ENCODE assay signal across 18 cellular contexts in genomic region chr1:166084613-166085012, GRCh38.
DNase-seq lines count a peak whose midpoint lies in the region; ATAC-seq lines count a peak whose summit lies in the region.
"Had no signal": no experiment of that assay in that cellular context is flagged by ENCODE, and none has a peak within 500 bp of the region (broad histone marks: within the 10 kb centered on the region; RNA-seq: fewer than 3 reads in every experiment).

No MANE protein-coding gene starts in this region.

- no peaks in the 10 kb centered on the region for H3K36me3 ChIP-seq in neuronal stem cell (replicated peaks in 1 of 2; ENCODE audit: control insufficient read depth in 2 of 2, insufficient read depth in 2 of 2, low read length in 2 of 2)
- H3K36me3 ChIP-seq: BLaER1 had no signal

- H3K23ac ChIP-seq in neuronal stem cell (ENCODE audit: low read depth, low read length, poor library complexity): no peak overlapping the region

- H3K9me3 Mint-ChIP-seq in activated T-helper 17 cell treated with anti-CD3 and anti-CD28 coated beads, Interleukin-2, amount 50 U/mL, for 72 hours: no peaks in the 10 kb centered on the region
- H3K9me3 Mint-ChIP-seq: H9 had no signal

- no peak overlapping the region for H3K27ac ChIP-seq in neuronal stem cell (replicated peaks; ENCODE audit: low read length)
- H3K27ac ChIP-seq: 22Rv1, A549, BLaER1 had no signal

- H3K36me3 Mint-ChIP-seq in activated T-helper 17 cell treated with anti-CD3 and anti-CD28 coated beads, Interleukin-2, amount 50 U/mL, for 72 hours (ENCODE audit: low read depth): no peaks in the 10 kb centered on the region
- H3K36me3 Mint-ChIP-seq: CD14-positive monocyte; CD4-positive, alpha-beta memory T cell had no signal

- H3K4ac ChIP-seq in neuronal stem cell (ENCODE audit: low read length): no peak overlapping the region

- H3K27me3 ChIP-seq in neuronal stem cell (ENCODE audit: control insufficient read depth in 3 of 3, insufficient read depth in 3 of 3, low read depth in 1 of 3, low read length in 3 of 3): no peaks in the 10 kb centered on the region
- H3K27me3 ChIP-seq: BLaER1 had no signal

- peak overlapping the region; percentile 42 for H3K4me3 Mint-ChIP-seq in activated T-helper 17 cell treated with anti-CD3 and anti-CD28 coated beads, Interleukin-2, amount 50 U/mL, for 72 hours
- H3K4me3 Mint-ChIP-seq: CD14-positive monocyte, H9 had no signal

- no peaks in the 10 kb centered on the region for H3K79me1 ChIP-seq in neuronal stem cell (ENCODE audit: low read depth, low read length)

- H2BK15ac ChIP-seq in neuronal stem cell (ENCODE audit: low read length): no peak overlapping the region

- H4K91ac ChIP-seq in neuronal stem cell (ENCODE audit: low read depth, low read length, poor library complexity): peak overlapping the region; percentile 25

- H4K8ac ChIP-seq in neuronal stem cell (ENCODE audit: low read depth, low read length): no peak overlapping the region

- H3K4me2 ChIP-seq in neuronal stem cell (ENCODE audit: insufficient read depth, low read length, poor library complexity, severe bottlenecking): no peak overlapping the region
- H3K4me2 ChIP-seq: A549, BLaER1 had no signal

- H2BK5ac ChIP-seq in neuronal stem cell (ENCODE audit: low read length): no peak overlapping the region

- no peak overlapping the region for H3K4me3 ChIP-seq in neuronal stem cell (ENCODE audit: low read length in 2 of 2)
- H3K4me3 ChIP-seq: A549, BLaER1, GM12878 had no signal

- H3K9ac ChIP-seq in neuronal stem cell (ENCODE audit: low read depth, low read length, poor library complexity): no peak overlapping the region
- H3K9ac ChIP-seq: BLaER1 had no signal

- no peak overlapping the region for H3K14ac ChIP-seq in neuronal stem cell (ENCODE audit: low read length)

- no peak overlapping the region for H2AFZ ChIP-seq in neuronal stem cell (ENCODE audit: low read length)

- ATAC-seq in activated T-helper 17 cell treated with anti-CD3 and anti-CD28 coated beads, Interleukin-2, amount 50 U/mL, for 72 hours (replicated peaks): no peak
- ATAC-seq in GM21360 (IDR thresholded peaks at IDR 0.05; ENCODE audit: unreplicated experiment): no peak
- ATAC-seq: A549, HepG2 had no signal

- no peak overlapping the region for H3K27ac Mint-ChIP-seq in activated T-helper 17 cell treated with anti-CD3 and anti-CD28 coated beads, Interleukin-2, amount 50 U/mL, for 72 hours

- H3K4me1 ChIP-seq in neuronal stem cell (ENCODE audit: control insufficient read depth in 2 of 2, insufficient read depth in 1 of 2, low read depth in 1 of 2, low read length in 2 of 2): peaks cover 0 to 1% of the 10 kb centered on the region in 2 donors
- H3K4me1 ChIP-seq: A549 had no signal

- no CpG with 5 or more reads among the region's 3 CpGs for WGBS in neuronal stem cell (ENCODE audit: extremely low coverage in 2 of 2, insufficient read length in 2 of 2, insufficient replicate concordance in 1 of 2), 2 donors

- H2AK5ac ChIP-seq in neuronal stem cell (ENCODE audit: low read depth, low read length): no peak overlapping the region

- H2BK120ac ChIP-seq in neuronal stem cell (ENCODE audit: low read depth, low read length): no peak overlapping the region

- H3K9me3 ChIP-seq in neuronal stem cell (replicated peaks in 1 of 2; ENCODE audit: control insufficient read depth in 2 of 2, insufficient read depth in 1 of 2, low read depth in 1 of 2, low read length in 2 of 2): no peaks in the 10 kb centered on the region
- H3K9me3 ChIP-seq: A549, BLaER1 had no signal

- peaks cover 17% of the 10 kb centered on the region for H3K4me1 Mint-ChIP-seq in activated T-helper 17 cell treated with anti-CD3 and anti-CD28 coated beads, Interleukin-2, amount 50 U/mL, for 72 hours

- H3K18ac ChIP-seq in neuronal stem cell (ENCODE audit: low read length): no peak overlapping the region

- H2BK12ac ChIP-seq in neuronal stem cell (ENCODE audit: low read length): no peak overlapping the region

- peak; percentile 12 for DNase-seq in DMS53 (lab: John Stamatoyannopoulos, UW)
- DNase-seq in DMS53 treated with DMSO at 0.1 percent for 48 hours (lab: John Stamatoyannopoulos, UW; ENCODE audit: unreplicated experiment): no peak
- DNase-seq in NCI-H345 treated with DMSO at 0.1 percent for 48 hours (lab: John Stamatoyannopoulos, UW; ENCODE audit: unreplicated experiment): peak; percentile 20
- DNase-seq in neuronal stem cell (ENCODE audit: low spot score): no peak
- no peak for DNase-seq in activated CD8-positive, alpha-beta memory T cell treated with anti-CD3 and anti-CD28 coated beads for 24 hours
- DNase-seq: DMS153, DND-41, EL, H9 had no signal

- peaks cover 7% of the 10 kb centered on the region for H3K27me3 Mint-ChIP-seq in activated T-helper 17 cell treated with anti-CD3 and anti-CD28 coated beads, Interleukin-2, amount 50 U/mL, for 72 hours

Comparison
In these comparisons a context has a peak if more than half of its experiments do, and no peak if none do; other contexts are left out.
1. DNase-seq: peak in DMS53 (single experiment) and NCI-H345 treated with DMSO at 0.1 percent for 48 hours (single experiment); none in DMS53 treated with DMSO at 0.1 percent for 48 hours (single experiment), neuronal stem cell (single experiment) and activated CD8-positive, alpha-beta memory T cell treated with anti-CD3 and anti-CD28 coated beads for 24 hours (single experiment).